In the genomic region with DNA sequence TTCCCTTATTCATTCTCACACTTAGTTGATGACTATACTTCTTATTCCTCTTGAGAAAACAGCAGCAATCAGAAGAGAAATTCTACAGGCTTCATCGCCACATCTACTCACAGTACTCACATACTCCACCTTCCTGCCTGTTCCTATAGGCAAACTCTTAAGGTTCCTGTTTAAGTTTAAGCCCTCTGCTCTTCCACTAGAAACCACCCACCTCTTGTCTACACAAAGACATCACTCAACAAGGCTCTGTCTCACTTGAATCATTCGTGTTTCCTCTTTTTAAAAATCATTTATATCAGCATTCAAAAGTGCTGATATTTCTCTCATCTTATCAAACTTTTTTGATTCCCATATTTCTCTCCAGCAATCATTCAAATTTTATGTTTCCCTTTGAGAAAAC, we compare ENCODE assay signal across 18 cellular contexts.
"Had no signal": no experiment of that assay in that cellular context is flagged by ENCODE, and none has a peak within 500 bp of the region (broad histone marks: within the 10 kb centered on the region; RNA-seq: fewer than 3 reads in every experiment).

No MANE protein-coding gene starts in this region.

- H3K4me1 Mint-ChIP-seq: natural killer cell had no signal

- H3K27ac ChIP-seq: dorsolateral prefrontal cortex, heart left ventricle, sigmoid colon, skin epidermis, uterus had no signal

- H3K36me3 Mint-ChIP-seq: natural killer cell, type B pancreatic cell had no signal

- H3K4me3 Mint-ChIP-seq: natural killer cell, neural crest cell, type B pancreatic cell had no signal

- H3K27ac Mint-ChIP-seq: natural killer cell, type B pancreatic cell had no signal

- H3K9me3 Mint-ChIP-seq: natural killer cell, type B pancreatic cell had no signal

- H3K4me1 ChIP-seq: heart left ventricle, sigmoid colon, uterus had no signal

- ATAC-seq: esophagus mucosa, heart left ventricle, mucosa of descending colon, natural killer cell had no signal

- H3K36me3 ChIP-seq: heart left ventricle, sigmoid colon, uterus had no signal

- H3K27me3 ChIP-seq: dorsolateral prefrontal cortex, heart left ventricle, sigmoid colon, uterus had no signal

- H3K9me3 ChIP-seq: heart left ventricle, mucosa of descending colon, sigmoid colon, uterus had no signal

- H3K4me3 ChIP-seq: dorsolateral prefrontal cortex, heart left ventricle, mucosa of descending colon, sigmoid colon, skin epidermis, uterus had no signal

- DNase-seq: cortex of kidney; dorsolateral prefrontal cortex; effector CD8-positive, alpha-beta T cell; heart left ventricle; hypothalamus; kidney glomerular epithelial cell; mucosa of descending colon; natural killer cell; posterior cingulate gyrus; sigmoid colon; stimulated activated CD4-positive, alpha-beta T cell treated with anti-CD3 and anti-CD28 coated beads, Interleukin-2, amount 100 ng/mL, for 24 hours; stimulated activated CD4-positive, alpha-beta T cell treated with anti-CD3 and anti-CD28 coated beads, Interleukin-4, amount 100 ng/mL, for 4 hours; stimulated activated naive CD4-positive, alpha-beta T cell treated with Interleukin-2 at 50 U/mL for 16 hours; uterus had no signal
